Comparison of ENCODE assay signal across 19 cellular contexts in genomic region chr19:54434862-54435174, GRCh38. TPM values are rescaled to one million over a fixed set of nuclear protein-coding genes. Genes with fewer than 3 reads are reported as not detected.
A peak's percentile ranks its signal among the peaks of the same experiment; 100 is the strongest.
DNase-seq lines count a peak whose midpoint lies in the region; TF ChIP-seq lines count a peak whose summit lies in the region.
"Had no signal": no experiment of that assay in that cellular context is flagged by ENCODE, and none has a peak within 500 bp of the region (broad histone marks: within the 10 kb centered on the region; RNA-seq: fewer than 3 reads in every experiment).

No MANE protein-coding gene starts in this region.

- H3K27me3 Mint-ChIP-seq in activated CD4-positive, alpha-beta T cell treated with anti-CD3 and anti-CD28 coated beads, Interleukin-2, amount 10 ng/mL, durations not matched to agents 24 days and 14 days, result peaks cover 3% of the 10 kb centered on the region
- H3K27me3 Mint-ChIP-seq in progenitor cell of endocrine pancreas, result peaks cover 16% of the 10 kb centered on the region

- H3K27ac ChIP-seq in coronary artery (no peak overlapping the region), tibial nerve (no peak overlapping the region)
- H3K27ac ChIP-seq: left ventricle myocardium inferior, psoas muscle had no signal

- H3K27ac Mint-ChIP-seq in activated CD4-positive, alpha-beta T cell treated with anti-CD3 and anti-CD28 coated beads, Interleukin-2, amount 10 ng/mL, durations not matched to agents 24 days and 14 days, result no peak overlapping the region
- H3K27ac Mint-ChIP-seq in progenitor cell of endocrine pancreas, result peak overlapping the region; percentile 61

- no peaks in the 10 kb centered on the region for H3K9me3 Mint-ChIP-seq in activated CD4-positive, alpha-beta T cell treated with anti-CD3 and anti-CD28 coated beads, Interleukin-2, amount 10 ng/mL, durations not matched to agents 24 days and 14 days
- no peaks in the 10 kb centered on the region for H3K9me3 Mint-ChIP-seq in progenitor cell of endocrine pancreas (ENCODE audit: low read depth)

- intact Hi-C loops in activated CD4-positive, alpha-beta T cell treated with anti-CD3 and anti-CD28 coated beads, Interleukin-2, amount 10 ng/mL, durations not matched to agents 24 days and 14 days (cut with micrococcal nuclease), result no loop called here

- no peak for TF ChIP-seq POLR2A in tibial nerve (IDR thresholded peaks at IDR 0.05)

- peaks cover 0 to 63% (median 28%) of the 10 kb centered on the region in 4 donors for H3K4me1 ChIP-seq in tibial nerve
- H3K4me1 ChIP-seq: psoas muscle had no signal

- H3K36me3 ChIP-seq in tibial nerve, result peaks cover 0 to 7% (median 0%) of the 10 kb centered on the region in 3 donors
- H3K36me3 ChIP-seq: left ventricle myocardium inferior had no signal

- peaks cover 6% of the 10 kb centered on the region for H3K36me3 Mint-ChIP-seq in activated CD4-positive, alpha-beta T cell treated with anti-CD3 and anti-CD28 coated beads, Interleukin-2, amount 10 ng/mL, durations not matched to agents 24 days and 14 days (ENCODE audit: low read depth)
- H3K36me3 Mint-ChIP-seq in progenitor cell of endocrine pancreas (ENCODE audit: insufficient read depth), result peaks cover 6% of the 10 kb centered on the region

- H3K4me1 Mint-ChIP-seq in activated CD4-positive, alpha-beta T cell treated with anti-CD3 and anti-CD28 coated beads, Interleukin-2, amount 10 ng/mL, durations not matched to agents 24 days and 14 days, result peaks cover 17% of the 10 kb centered on the region
- peaks cover 4% of the 10 kb centered on the region for H3K4me1 Mint-ChIP-seq in progenitor cell of endocrine pancreas (ENCODE audit: low read depth)

- DNase-seq in activated CD4-positive, alpha-beta T cell treated with anti-CD3 and anti-CD28 coated beads, Interleukin-2, amount 10 ng/mL, durations not matched to agents 24 days and 14 days, result no peak
- DNase-seq in activated CD4-positive, alpha-beta T cell treated with anti-CD3 and anti-CD28 coated beads, Interleukin-2, amount 50 U/mL, for 4 hours, result no peak
- DNase-seq in NCI-H1105 (lab: John Stamatoyannopoulos, UW) (peak; percentile 60), coronary artery (ENCODE audit: low spot score) (peak; percentile 74), progenitor cell of endocrine pancreas (ENCODE audit: low spot score, unreplicated experiment) (no peak), hepatic stellate cell (ENCODE audit: low spot score) (no peak), SKM-1 (lab: John Stamatoyannopoulos, UW; ENCODE audit: unreplicated experiment) (no peak), tibial nerve (ENCODE audit: low spot score in 2 of 2) (no peak)
- DNase-seq: activated CD4-positive, alpha-beta T cell treated with anti-CD3 and anti-CD28 coated beads for 4 hours; activated effector memory CD4-positive, alpha-beta T cell treated with Interleukin-2 at 50 U/mL for 16 hours; DMS 273 treated with DMSO at 0.1 percent for 48 hours; effector CD4-positive, alpha-beta T cell; Kasumi-1; left ventricle myocardium inferior; NCI-H187; NCI-H524 treated with DMSO at 0.1 percent for 48 hours; psoas muscle; stimulated activated CD4-positive, alpha-beta T cell treated with anti-CD3 and anti-CD28 coated beads, Interleukin-15, amount 100 ng/mL, for 24 hours had no signal

- 41 to 44% methylated on average over 11 of the region's 12 CpGs for WGBS in tibial nerve, 2 donors

- no peak overlapping the region for H3K4me3 ChIP-seq in coronary artery
- no peak overlapping the region for H3K4me3 ChIP-seq in tibial nerve
- H3K4me3 ChIP-seq: left ventricle myocardium inferior, psoas muscle had no signal

- H3K9me3 ChIP-seq in tibial nerve, result no peaks in the 10 kb centered on the region
- H3K9me3 ChIP-seq: left ventricle myocardium inferior, psoas muscle had no signal

- TF ChIP-seq CTCF in coronary artery (IDR thresholded peaks at IDR 0.05) (no peak), progenitor cell of endocrine pancreas (IDR thresholded peaks at IDR 0.05; ENCODE audit: unreplicated experiment) (no peak), tibial nerve (IDR thresholded peaks at IDR 0.05) (no peak)

- peak overlapping the region; percentile 51 for H3K4me3 Mint-ChIP-seq in activated CD4-positive, alpha-beta T cell treated with anti-CD3 and anti-CD28 coated beads, Interleukin-2, amount 10 ng/mL, durations not matched to agents 24 days and 14 days
- H3K4me3 Mint-ChIP-seq in progenitor cell of endocrine pancreas (ENCODE audit: low read depth), result no peak overlapping the region

- TF ChIP-seq EP300 in tibial nerve (IDR thresholded peaks at IDR 0.05), result no peak

- peaks cover 0 to 15% of the 10 kb centered on the region in 2 donors for H3K27me3 ChIP-seq in tibial nerve

RNA-seq across cellular contexts. Expression of gene LENG8, which starts 14.2 kb away (rescaled TPM):
- 202 and 214 TPM in 2 replicates for total RNA-seq in activated CD4-positive, alpha-beta T cell treated with anti-CD3 and anti-CD28 coated beads, Interleukin-2, amount 10 ng/mL, durations not matched to agents 24 days and 14 days
- total RNA-seq in progenitor cell of endocrine pancreas (188 and 210 TPM in 2 replicates), tibial nerve (100 to 1,000 TPM; 189 to 389 (median 285) TPM)

RNA-seq across cellular contexts. Expression of gene TTYH1, which starts 19.6 kb away (rescaled TPM):
- total RNA-seq in activated CD4-positive, alpha-beta T cell treated with anti-CD3 and anti-CD28 coated beads, Interleukin-2, amount 10 ng/mL, durations not matched to agents 24 days and 14 days, result 0.21 and 0.78 TPM in 2 replicates
- total RNA-seq in progenitor cell of endocrine pancreas, result 133 and 144 TPM in 2 replicates
- 10 to 100 TPM; 21.0 to 50.0 (median 34.9) TPM for total RNA-seq in tibial nerve
- total RNA-seq: RPMI7951 had no signal

RNA-seq across cellular contexts. Expression of gene LENG9, which starts 28.8 kb away (rescaled TPM):
- total RNA-seq in activated CD4-positive, alpha-beta T cell treated with anti-CD3 and anti-CD28 coated beads, Interleukin-2, amount 10 ng/mL, durations not matched to agents 24 days and 14 days, result 8.2 and 8.3 TPM in 2 replicates
- total RNA-seq in progenitor cell of endocrine pancreas (0.72 and 0.75 TPM in 2 replicates), tibial nerve (10 to 100 TPM in 1 of 4 donors, 1 to 10 TPM in 3; 5.9 to 10.3 (median 9.4) TPM)

RNA-seq across cellular contexts. Expression of gene CDC42EP5, which starts 38.3 kb away (rescaled TPM):
- total RNA-seq in activated CD4-positive, alpha-beta T cell treated with anti-CD3 and anti-CD28 coated beads, Interleukin-2, amount 10 ng/mL, durations not matched to agents 24 days and 14 days, result 0.61 and 0.64 TPM in 2 replicates
- 1.6 and 2.1 TPM in 2 replicates for total RNA-seq in progenitor cell of endocrine pancreas
- 10 to 100 TPM; 38.9 to 62.2 (median 50.2) TPM for total RNA-seq in tibial nerve

Comparison
In these comparisons a context has a peak if more than half of its experiments do, and no peak if none do; other contexts are left out.
1. DNase-seq: peak in NCI-H1105 (single experiment) and coronary artery (single experiment); none in activated CD4-positive, alpha-beta T cell treated with anti-CD3 and anti-CD28 coated beads, Interleukin-2, amount 10 ng/mL, durations not matched to agents 24 days and 14 days (single experiment), activated CD4-positive, alpha-beta T cell treated with anti-CD3 and anti-CD28 coated beads, Interleukin-2, amount 50 U/mL, for 4 hours (0 of 2), progenitor cell of endocrine pancreas (single experiment), hepatic stellate cell (single experiment), SKM-1 (single experiment) and tibial nerve (0 of 2).
2. RNA of gene TTYH1, which starts 19.6 kb away (total RNA-seq): 133 to 144 TPM in progenitor cell of endocrine pancreas and 21.0 to 50.0 TPM in tibial nerve; 0.21 to 0.78 TPM in activated CD4-positive, alpha-beta T cell treated with anti-CD3 and anti-CD28 coated beads, Interleukin-2, amount 10 ng/mL, durations not matched to agents 24 days and 14 days; every median in the first group is over 10 times any median in the second.